Comparison of ENCODE assay signal across 27 cellular contexts in genomic region chr4:56874918-56875317, GRCh38. TPM values are rescaled to one million over a fixed set of nuclear protein-coding genes. Genes with fewer than 3 reads are reported as not detected.
DNase-seq lines count a peak whose midpoint lies in the region; ATAC-seq, FAIRE-seq and TF ChIP-seq lines count a peak whose summit lies in the region.
"Had no signal": no experiment of that assay in that cellular context is flagged by ENCODE, and none has a peak within 500 bp of the region (broad histone marks: within the 10 kb centered on the region; RNA-seq: fewer than 3 reads in every experiment).

No MANE protein-coding gene starts in this region.

- H3K4me1 Mint-ChIP-seq in endodermal cell (peaks cover 18% of the 10 kb centered on the region), neural progenitor cell (peaks cover 36% of the 10 kb centered on the region)

- H3K4me3 ChIP-seq in HUES64 (ENCODE audit: low read length), result peak overlapping the region; percentile 26
- H3K4me3 ChIP-seq in endodermal cell (ENCODE audit: low read length), result no peak overlapping the region
- H3K4me3 ChIP-seq in neural progenitor cell, result no peak overlapping the region
- no peak overlapping the region for H3K4me3 ChIP-seq in Peyer's patch
- H3K4me3 ChIP-seq: gastroesophageal sphincter, right atrium auricular region, spleen, testis had no signal

- H3K9me3 Mint-ChIP-seq in endodermal cell (no peaks in the 10 kb centered on the region), neural progenitor cell (no peaks in the 10 kb centered on the region)
- H3K9me3 Mint-ChIP-seq: activated naive CD4-positive, alpha-beta T cell treated with anti-CD3 and anti-CD28 coated beads for 36 hours; CD4-positive, alpha-beta T cell; nephron progenitor cell; T-helper 1 cell treated with Interleukin-12 subunit alpha and Interleukin-12 subunit beta and Interleukin-4 antibody, amounts not matched to agents 30 μg/mL and 1 μg/mL, for 36 hours had no signal

- no peaks in the 10 kb centered on the region for H3K79me2 ChIP-seq in neural progenitor cell (ENCODE audit: low read depth)
- H3K79me2 ChIP-seq: parathyroid adenoma had no signal

- peak overlapping the region; percentile 38 for H3K4me2 ChIP-seq in neural progenitor cell

- H3K27ac ChIP-seq in HUES64 (ENCODE audit: low read depth, low read length), result peak overlapping the region; percentile 32; the same call in 1 of the 2 replicates
- peak overlapping the region; percentile 30 for H3K27ac ChIP-seq in endodermal cell (ENCODE audit: low read depth, low read length)
- no peak overlapping the region for H3K27ac ChIP-seq in neural progenitor cell
- no peak overlapping the region for H3K27ac ChIP-seq in Peyer's patch
- H3K27ac ChIP-seq: gastroesophageal sphincter, parathyroid adenoma, right atrium auricular region, spleen, testis had no signal

- H3K36me3 Mint-ChIP-seq in endodermal cell (ENCODE audit: low read depth) (no peaks in the 10 kb centered on the region), neural progenitor cell (no peaks in the 10 kb centered on the region)
- H3K36me3 Mint-ChIP-seq: IgD-negative memory B cell had no signal

- H3K27ac Mint-ChIP-seq in endodermal cell (no peak overlapping the region), neural progenitor cell (peak overlapping the region; percentile 1)
- H3K27ac Mint-ChIP-seq: activated naive CD4-positive, alpha-beta T cell treated with anti-CD3 and anti-CD28 coated beads for 36 hours; CD4-positive, alpha-beta T cell; IgD-negative memory B cell; nephron progenitor cell; T-helper 1 cell treated with Interleukin-12 subunit alpha and Interleukin-12 subunit beta and Interleukin-4 antibody, amounts not matched to agents 30 μg/mL and 1 μg/mL, for 36 hours had no signal

- peak overlapping the region; percentile 40; the same call in 1 of the 2 replicates for H3K9ac ChIP-seq in HUES64 (ENCODE audit: low read depth, low read length)
- H3K9ac ChIP-seq in endodermal cell (ENCODE audit: extremely low read depth, low read length, poor library complexity, severe bottlenecking), result no peak overlapping the region
- H3K9ac ChIP-seq in neural progenitor cell, result no peak overlapping the region
- H3K9ac ChIP-seq: parathyroid adenoma had no signal

- TF ChIP-seq CTCF in endodermal cell (conservative IDR thresholded peaks at IDR 0.05) (no peak), neural progenitor cell (IDR thresholded peaks at IDR 0.05) (no peak), Peyer's patch (IDR thresholded peaks at IDR 0.05) (no peak)

- 81% methylated on average over 5 of the region's 6 CpGs for WGBS in HUES64
- WGBS in endodermal cell (ENCODE audit: insufficient coverage in 1 of 2, insufficient read length in 1 of 2), 2 experiments, result 90 to 92% methylated on average over 5 to 6 of the region's 6 CpGs

- H3K4me1 ChIP-seq in HUES64 (ENCODE audit: insufficient read depth, low read length), result peaks cover 17% of the 10 kb centered on the region
- no peaks in the 10 kb centered on the region for H3K4me1 ChIP-seq in endodermal cell (ENCODE audit: control insufficient read depth, insufficient read depth, low read length)
- peaks cover 26% of the 10 kb centered on the region for H3K4me1 ChIP-seq in neural progenitor cell
- H3K4me1 ChIP-seq in Peyer's patch, result no peaks in the 10 kb centered on the region
- H3K4me1 ChIP-seq: gastroesophageal sphincter, parathyroid adenoma, testis had no signal

- H2AFZ ChIP-seq in neural progenitor cell (replicated peaks), result peak overlapping the region; percentile 32
- H2AFZ ChIP-seq: parathyroid adenoma had no signal

- H3K9me3 ChIP-seq in HUES64 (ENCODE audit: insufficient read depth, low read depth, low read length) (no peaks in the 10 kb centered on the region), endodermal cell (ENCODE audit: control insufficient read depth, low read length) (no peaks in the 10 kb centered on the region), neural progenitor cell (ENCODE audit: low read depth) (no peaks in the 10 kb centered on the region), Peyer's patch (no peaks in the 10 kb centered on the region)
- H3K9me3 ChIP-seq: gastroesophageal sphincter, right atrium auricular region, spleen, testis had no signal

- H4K20me1 ChIP-seq in neural progenitor cell (ENCODE audit: low read depth), result no peaks in the 10 kb centered on the region

- peak; percentile 86 for ATAC-seq in GM18861 (IDR thresholded peaks at IDR 0.05; ENCODE audit: unreplicated experiment)
- ATAC-seq: gastroesophageal sphincter had no signal

- no peak overlapping the region for H3K4me3 Mint-ChIP-seq in endodermal cell
- H3K4me3 Mint-ChIP-seq in neural progenitor cell, result no peak overlapping the region
- H3K4me3 Mint-ChIP-seq: activated naive CD4-positive, alpha-beta T cell treated with anti-CD3 and anti-CD28 coated beads for 36 hours; CD4-positive, alpha-beta T cell; nephron progenitor cell; T-helper 1 cell treated with Interleukin-12 subunit alpha and Interleukin-12 subunit beta and Interleukin-4 antibody, amounts not matched to agents 30 μg/mL and 1 μg/mL, for 36 hours had no signal

- DNase-seq in endodermal cell (no peak), neural progenitor cell (ENCODE audit: low spot score) (no peak), Peyer's patch (no peak), urothelium cell line (ENCODE audit: low spot score) (no peak)
- DNase-seq in activated effector memory CD4-positive, alpha-beta T cell treated with anti-CD3 and anti-CD28 coated beads, Interleukin-2, amount 50 U/mL, for 16 hours, result no peak
- DNase-seq: activated CD4-positive, alpha-beta T cell treated with anti-CD3 and anti-CD28 coated beads for 4 hours; activated naive CD4-positive, alpha-beta T cell treated with anti-CD3 and anti-CD28 coated beads for 36 hours; activated T-cell treated with anti-CD3 and anti-CD28 coated beads, Interleukin-2, amount 50 U/mL, for 48 hours; CD4-positive, alpha-beta T cell; effector memory CD4-positive, alpha-beta T cell; HCEC 1CT; NCI-H446; nephron progenitor cell; spleen; stimulated activated CD4-positive, alpha-beta T cell treated with anti-CD3 and anti-CD28 coated beads, Interleukin-2, amount 100 ng/mL, for 48 hours; stimulated activated naive CD4-positive, alpha-beta T cell; testis had no signal

- no peak for FAIRE-seq in urothelium cell line (lab: Jason Lieb, UNC)

- H3K27me3 ChIP-seq in HUES64 (ENCODE audit: insufficient read depth, low read length) (no peaks in the 10 kb centered on the region), endodermal cell (ENCODE audit: control insufficient read depth, insufficient read depth, low read length, poor library complexity, severe bottlenecking) (no peaks in the 10 kb centered on the region), neural progenitor cell (no peaks in the 10 kb centered on the region), Peyer's patch (no peaks in the 10 kb centered on the region)
- H3K27me3 ChIP-seq: gastroesophageal sphincter, right atrium auricular region, spleen, testis had no signal

- H3K27me3 Mint-ChIP-seq in endodermal cell (ENCODE audit: insufficient read depth) (no peaks in the 10 kb centered on the region), neural progenitor cell (ENCODE audit: insufficient read depth, low read depth) (peaks cover 13% of the 10 kb centered on the region)

- no peak for TF ChIP-seq POLR2A in Peyer's patch (IDR thresholded peaks at IDR 0.05)

- H3K36me3 ChIP-seq in HUES64 (ENCODE audit: insufficient read depth, low read length) (no peaks in the 10 kb centered on the region), endodermal cell (ENCODE audit: control insufficient read depth, insufficient read depth, low read length) (no peaks in the 10 kb centered on the region), neural progenitor cell (no peaks in the 10 kb centered on the region), Peyer's patch (no peaks in the 10 kb centered on the region)
- H3K36me3 ChIP-seq: gastroesophageal sphincter, right atrium auricular region, spleen had no signal

- H3F3A ChIP-seq in neural progenitor cell (ENCODE audit: low read depth), result peaks cover 32% of the 10 kb centered on the region

RNA-seq across cellular contexts. Expression of gene REST, which starts 32.8 kb away (rescaled TPM):
- polyA plus RNA-seq in HUES64 (2013, experiment 1 of 2), result 24.7 TPM
- 26.2 TPM for polyA plus RNA-seq in HUES64 (2013, experiment 2 of 2)
- total RNA-seq in endodermal cell (10 to 100 TPM; 88.2 to 92.2 TPM), neural progenitor cell (ENCODE audit: low replicate concordance) (72.0 and 87.3 TPM in 2 replicates), Peyer's patch (10 to 100 TPM; 27.1 to 37.9 (median 36.0) TPM)
- 27.2 TPM for polyA plus RNA-seq in endodermal cell (2013, experiment 1 of 2)
- polyA plus RNA-seq in endodermal cell (2013, experiment 2 of 2), result 31.7 TPM

RNA-seq across cellular contexts. Expression of gene SPINK2, which starts 53.4 kb away (rescaled TPM):
- 1.3 TPM for polyA plus RNA-seq in HUES64 (2013, experiment 1 of 2)
- polyA plus RNA-seq in HUES64 (2013, experiment 2 of 2), result 0.89 TPM
- total RNA-seq in endodermal cell, result under 1 TPM; 0.59 to 0.62 TPM
- not detected for polyA plus RNA-seq in endodermal cell (2013, experiment 1 of 2)
- polyA plus RNA-seq in endodermal cell (2013, experiment 2 of 2), result 0.70 TPM
- total RNA-seq in neural progenitor cell (ENCODE audit: low replicate concordance), result 2.3 TPM in 1 of 2 replicates, not detected in the other
- not detected for total RNA-seq in Peyer's patch
- total RNA-seq: G401, gastroesophageal sphincter, lower leg skin, MCF 10A had no signal

Comparison
In these comparisons a context has a peak if more than half of its experiments do, and no peak if none do; other contexts are left out.
1. H3K27ac ChIP-seq: peak in HUES64 (single experiment) and endodermal cell (single experiment); none in neural progenitor cell (single experiment) and Peyer's patch (0 of 4).